Comparison of ENCODE assay signal across 1 cellular context in the genomic region with DNA sequence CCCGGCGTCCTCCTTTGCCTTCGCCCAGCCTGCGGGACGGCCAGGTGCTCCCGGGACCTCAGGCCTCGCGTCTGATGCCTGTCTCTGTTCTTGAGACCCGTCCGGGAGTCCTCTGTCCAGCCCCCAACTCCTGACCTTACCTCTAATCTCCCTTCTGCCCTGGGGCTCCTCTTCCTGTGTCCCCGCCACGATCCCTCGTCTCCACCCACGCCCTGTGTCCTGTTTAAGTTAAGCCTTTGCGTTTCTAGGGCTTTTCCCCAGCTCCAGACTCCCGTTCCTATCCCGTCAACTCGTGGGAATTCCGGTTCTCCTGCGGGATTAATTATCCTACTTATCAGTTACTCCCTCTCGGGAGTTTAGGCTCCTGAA.
TF ChIP-seq lines count a peak whose summit lies in the region.

No MANE protein-coding gene starts in this region.

TF ChIP-seq in GM12878, 131 proteins besides CTCF, POLR2A, EP300 and RAD21:
- no peak for TF ChIP-seq SREBF2 (IDR thresholded peaks at IDR 0.05; ENCODE audit: low read length)
- TF ChIP-seq EGR1 (IDR thresholded peaks at IDR 0.05; ENCODE audit: borderline replicate concordance in 1 of 2, low read depth in 2 of 2, low read length in 2 of 2): peak in 1 of 2 experiments; percentile 49; a peak in 1 of 3 replicates
- TF ChIP-seq DPF2 (IDR thresholded peaks at IDR 0.05): no peak
- 0 out of 2 replicates have a peak, but pooled peaks have one; percentile 5 for TF ChIP-seq BMI1 (IDR thresholded peaks at IDR 0.05; ENCODE audit: borderline replicate concordance)
